ENCODE assay signal across 21 cellular contexts in the genomic region with DNA sequence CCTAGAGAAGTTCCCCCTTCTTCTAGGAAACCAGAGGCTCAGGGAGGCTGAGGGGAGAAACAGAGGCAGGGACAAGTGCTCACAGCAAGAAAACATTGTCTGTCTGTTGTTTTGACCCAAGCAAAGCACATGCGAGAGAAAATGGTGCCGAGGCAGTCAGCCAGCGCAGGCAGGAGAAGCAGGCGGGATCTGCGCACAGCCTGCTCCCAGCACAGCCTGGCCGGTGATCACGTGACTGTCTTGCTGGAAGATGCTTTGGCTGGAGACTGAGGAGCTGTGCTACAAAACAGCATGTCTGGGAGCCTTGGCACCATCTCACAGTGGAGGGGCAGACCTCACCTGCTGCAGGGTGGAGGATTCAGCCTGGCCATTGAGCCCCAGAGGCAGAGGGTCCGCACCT.
"Had no signal": no experiment of that assay in that cellular context is flagged by ENCODE, and none has a peak within 500 bp of the region (broad histone marks: within the 10 kb centered on the region; RNA-seq: fewer than 3 reads in every experiment).

No MANE protein-coding gene starts in this region.

- H2AFZ ChIP-seq: hepatocyte had no signal

- H3K4me3 ChIP-seq: colonic mucosa, hepatocyte, lung, smooth muscle cell, suprapubic skin, thyroid gland, uterus had no signal

- ATAC-seq: foreskin keratinocyte; left cardiac atrium; left ventricle myocardium superior; right cardiac atrium; stimulated activated naive CD8-positive, alpha-beta T cell treated with anti-CD3 and anti-CD28 coated beads, Interleukin-15, Interleukin-2, amounts not matched to agents 100 U/mL and 50 U/mL, for 24 hours had no signal

- H3K36me3 ChIP-seq: colonic mucosa, suprapubic skin, thyroid gland, uterus had no signal

- H3K4me2 ChIP-seq: hepatocyte, smooth muscle cell had no signal

- H3K9me3 ChIP-seq: colonic mucosa, suprapubic skin, thyroid gland, uterus had no signal

- H3K27me3 ChIP-seq: colonic mucosa, foreskin keratinocyte, hepatocyte, suprapubic skin, thyroid gland, uterus had no signal

- FAIRE-seq: endothelial cell of umbilical vein, kidney had no signal

- DNase-seq: colonic mucosa; dermis blood vessel endothelial cell; effector CD4-positive, alpha-beta T cell; endodermal cell; erythroblast; foreskin keratinocyte; kidney; left cardiac atrium; left ventricle myocardium superior; mesenchymal stem cell; naive B cell; right cardiac atrium; stimulated activated CD4-positive, alpha-beta T cell treated with anti-CD3 and anti-CD28 coated beads, Interleukin-2, amount 100 ng/mL, for 48 hours; stimulated activated naive CD8-positive, alpha-beta T cell treated with anti-CD3 and anti-CD28 coated beads, Interleukin-15, Interleukin-2, amounts not matched to agents 100 U/mL and 50 U/mL, for 24 hours; thyroid gland; uterus had no signal

- H3K79me2 ChIP-seq: hepatocyte had no signal

- H3K4me1 ChIP-seq: colonic mucosa, foreskin keratinocyte, suprapubic skin, thyroid gland, uterus had no signal

- H3K27ac ChIP-seq: colonic mucosa, foreskin keratinocyte, hepatocyte, suprapubic skin, thyroid gland, uterus had no signal
